Comparison of ENCODE assay signal across 8 cellular contexts in genomic region chrX:102746134-102746584, GRCh38. TPM values are rescaled to one million over a fixed set of nuclear protein-coding genes. Genes with fewer than 3 reads are reported as not detected.
DNase-seq lines count a peak whose midpoint lies in the region; ATAC-seq and TF ChIP-seq lines count a peak whose summit lies in the region.

No MANE protein-coding gene starts in this region.

- peaks cover 0 to 3% of the 10 kb centered on the region in 2 donors for H3K36me3 ChIP-seq in neuronal stem cell (replicated peaks in 1 of 2; ENCODE audit: control insufficient read depth in 2 of 2, insufficient read depth in 2 of 2, low read length in 2 of 2)
- H3K36me3 ChIP-seq in MG63, result no peaks in the 10 kb centered on the region

- H3K79me1 ChIP-seq in neuronal stem cell (ENCODE audit: low read depth, low read length), result peaks cover 3% of the 10 kb centered on the region

- no peak overlapping the region for H4K8ac ChIP-seq in neuronal stem cell (ENCODE audit: low read depth, low read length)

- ATAC-seq in GM21367 (IDR thresholded peaks at IDR 0.05; ENCODE audit: unreplicated experiment) (peak; percentile 49), HG02840 (IDR thresholded peaks at IDR 0.05; ENCODE audit: low FRiP score, unreplicated experiment) (no peak)

- H3K27ac ChIP-seq in neuronal stem cell (replicated peaks; ENCODE audit: low read length), result peak overlapping the region; percentile 58

- H3K18ac ChIP-seq in neuronal stem cell (ENCODE audit: low read length), result peak overlapping the region; percentile 97

- peak overlapping the region; percentile 92 for H3K9ac ChIP-seq in neuronal stem cell (ENCODE audit: low read depth, low read length, poor library complexity)

- H3K27me3 ChIP-seq in neuronal stem cell (ENCODE audit: control insufficient read depth in 3 of 3, insufficient read depth in 3 of 3, low read depth in 1 of 3, low read length in 3 of 3) (no peaks in the 10 kb centered on the region), MG63 (no peaks in the 10 kb centered on the region)

- no peak overlapping the region for H2BK15ac ChIP-seq in neuronal stem cell (ENCODE audit: low read length)

- H3K23ac ChIP-seq in neuronal stem cell (ENCODE audit: low read depth, low read length, poor library complexity), result no peak overlapping the region

- peak; percentile 21 for DNase-seq in activated CD8-positive, alpha-beta memory T cell treated with anti-CD3 and anti-CD28 coated beads, Interleukin-2, amount 50 U/mL, for 4 hours
- DNase-seq in fibroblast of villous mesenchyme (ENCODE audit: low read depth), result peak; percentile 11
- DNase-seq in neuronal stem cell (ENCODE audit: low spot score), result no peak
- no peak for DNase-seq in MG63
- DNase-seq in DMS53 treated with DMSO at 0.1 percent for 48 hours (lab: John Stamatoyannopoulos, UW; ENCODE audit: unreplicated experiment), result no peak
- no peak for DNase-seq in hippocampal formation (lab: John Stamatoyannopoulos, UW)

- peak overlapping the region; percentile 64 for H3K4me3 ChIP-seq in fibroblast of villous mesenchyme (ENCODE audit: low read depth, low read length)
- H3K4me3 ChIP-seq in neuronal stem cell (ENCODE audit: low read length in 2 of 2), result peak overlapping the region; percentile 29 to 97
- H3K4me3 ChIP-seq in MG63, result no peak overlapping the region

- H2BK12ac ChIP-seq in neuronal stem cell (ENCODE audit: low read length), result no peak overlapping the region

- H3K4ac ChIP-seq in neuronal stem cell (ENCODE audit: low read length), result no peak overlapping the region

- peak overlapping the region; percentile 54 for H3K4me2 ChIP-seq in neuronal stem cell (ENCODE audit: insufficient read depth, low read length, poor library complexity, severe bottlenecking)

- H2AFZ ChIP-seq in neuronal stem cell (ENCODE audit: low read length), result peak overlapping the region; percentile 35

- no peaks in the 10 kb centered on the region for H3K4me1 ChIP-seq in neuronal stem cell (ENCODE audit: control insufficient read depth in 2 of 2, insufficient read depth in 1 of 2, low read depth in 1 of 2, low read length in 2 of 2)

- H3K9me3 ChIP-seq in neuronal stem cell (replicated peaks in 1 of 2; ENCODE audit: control insufficient read depth in 2 of 2, insufficient read depth in 1 of 2, low read depth in 1 of 2, low read length in 2 of 2) (no peaks in the 10 kb centered on the region), MG63 (no peaks in the 10 kb centered on the region)

- H4K91ac ChIP-seq in neuronal stem cell (ENCODE audit: low read depth, low read length, poor library complexity), result no peak overlapping the region

- H2AK5ac ChIP-seq in neuronal stem cell (ENCODE audit: low read depth, low read length), result no peak overlapping the region

- WGBS in neuronal stem cell (ENCODE audit: extremely low coverage in 2 of 2, insufficient read length in 2 of 2, insufficient replicate concordance in 1 of 2), 2 donors, result no CpG with 5 or more reads among the region's 38 CpGs

- H2BK5ac ChIP-seq in neuronal stem cell (ENCODE audit: low read length), result peak overlapping the region; percentile 53

- H3K14ac ChIP-seq in neuronal stem cell (ENCODE audit: low read length), result peak overlapping the region; percentile 71

- no peak for TF ChIP-seq CTCF in fibroblast of villous mesenchyme (IDR thresholded peaks at IDR 0.05; ENCODE audit: insufficient read depth, low read depth, low read length)

- no peak overlapping the region for H2BK120ac ChIP-seq in neuronal stem cell (ENCODE audit: low read depth, low read length)

RNA-seq across cellular contexts. Expression of gene GPRASP3, which starts 25.6 kb away (rescaled TPM):
- total RNA-seq in fibroblast of villous mesenchyme, result 4.8 and 6.9 TPM in 2 replicates
- 10.7 TPM for polyA plus RNA-seq in neuronal stem cell (2013, experiment 1 of 2)
- 10.7 TPM for polyA plus RNA-seq in neuronal stem cell (2013, experiment 2 of 2)
- 0.95 and 1.9 TPM in 2 replicates for total RNA-seq in MG63 (2014; rRNA removed; shearing (Covaris generic); ENCODE audit: low replicate concordance)

RNA-seq across cellular contexts. Expression of gene GPRASP2, which starts 33.9 kb away (rescaled TPM):
- total RNA-seq in fibroblast of villous mesenchyme, result 13.5 and 15.5 TPM in 2 replicates
- polyA plus RNA-seq in neuronal stem cell (2013, experiment 1 of 2), result 18.0 TPM
- 17.9 TPM for polyA plus RNA-seq in neuronal stem cell (2013, experiment 2 of 2)
- 4.3 and 11.3 TPM in 2 replicates for total RNA-seq in MG63 (2014; rRNA removed; shearing (Covaris generic); ENCODE audit: low replicate concordance)

Comparison
In these comparisons a context has a peak if more than half of its experiments do, and no peak if none do; other contexts are left out.
1. DNase-seq: peak in activated CD8-positive, alpha-beta memory T cell treated with anti-CD3 and anti-CD28 coated beads, Interleukin-2, amount 50 U/mL, for 4 hours (single experiment) and fibroblast of villous mesenchyme (single experiment); none in neuronal stem cell (single experiment), MG63 (single experiment), DMS53 treated with DMSO at 0.1 percent for 48 hours (single experiment) and hippocampal formation (0 of 2).